In genomic region chr16:21301895-21302291, GRCh38 we compare ENCODE assay signal across 9 cellular contexts. TPM values are rescaled to one million over a fixed set of nuclear protein-coding genes. Genes with fewer than 3 reads are reported as not detected.
DNase-seq lines count a peak whose midpoint lies in the region; TF ChIP-seq lines count a peak whose summit lies in the region.
"Had no signal": no experiment of that assay in that cellular context is flagged by ENCODE, and none has a peak within 500 bp of the region (broad histone marks: within the 10 kb centered on the region; RNA-seq: fewer than 3 reads in every experiment).

No MANE protein-coding gene starts in this region.

- TF ChIP-seq CTCF in suprapubic skin (IDR thresholded peaks at IDR 0.05): no peak

- WGBS in suprapubic skin: under 1% methylated on average over 17 of the region's 17 CpGs

- CTCF ChIA-PET in activated CD4-positive, alpha-beta memory T cell treated with anti-CD3 and anti-CD28 coated beads, Interleukin-2, amount 10 ng/mL, durations not matched to agents 7 days and 5 days (lab: Charles Lee): interaction anchor here (1.2 to 2.7 kb wide), 3 partner anchors 16 to 142 kb away, joined by 3 to 13 read pairs (median 6); partner anchors contain the start of gene LDAF1

- H3K9me3 Mint-ChIP-seq in T-helper 2 cell treated with Interferon-gamma antibody and Interleukin-4, amounts not matched to agents 5 μg/mL and 100 μg/mL, for 36 hours: no peaks in the 10 kb centered on the region
- no peaks in the 10 kb centered on the region for H3K9me3 Mint-ChIP-seq in activated CD4-positive, alpha-beta memory T cell treated with anti-CD3 and anti-CD28 coated beads, Interleukin-2, amount 10 ng/mL, durations not matched to agents 7 days and 5 days
- peaks cover 0 to 2% (median 0%) of the 10 kb centered on the region in 6 donors for H3K9me3 Mint-ChIP-seq in immature natural killer cell

- no peaks in the 10 kb centered on the region for H3K36me3 Mint-ChIP-seq in T-helper 2 cell treated with Interferon-gamma antibody and Interleukin-4, amounts not matched to agents 5 μg/mL and 100 μg/mL, for 36 hours (ENCODE audit: low read depth)
- no peaks in the 10 kb centered on the region for H3K36me3 Mint-ChIP-seq in activated CD4-positive, alpha-beta memory T cell treated with anti-CD3 and anti-CD28 coated beads, Interleukin-2, amount 10 ng/mL, durations not matched to agents 7 days and 5 days (ENCODE audit: low read depth)
- H3K36me3 Mint-ChIP-seq in immature natural killer cell: no peaks in the 10 kb centered on the region

- H3K4me3 Mint-ChIP-seq in T-helper 2 cell treated with Interferon-gamma antibody and Interleukin-4, amounts not matched to agents 5 μg/mL and 100 μg/mL, for 36 hours: peak overlapping the region; percentile 95
- peak overlapping the region; percentile 91 for H3K4me3 Mint-ChIP-seq in activated CD4-positive, alpha-beta memory T cell treated with anti-CD3 and anti-CD28 coated beads, Interleukin-2, amount 10 ng/mL, durations not matched to agents 7 days and 5 days
- H3K4me3 Mint-ChIP-seq in immature natural killer cell: peak overlapping the region; percentile 4 to 70 (median 25)

- TF ChIP-seq POLR2A in suprapubic skin (IDR thresholded peaks at IDR 0.05): no peak

- H3K27me3 Mint-ChIP-seq in T-helper 2 cell treated with Interferon-gamma antibody and Interleukin-4, amounts not matched to agents 5 μg/mL and 100 μg/mL, for 36 hours (ENCODE audit: low read depth): peaks cover 43% of the 10 kb centered on the region
- peaks cover 34% of the 10 kb centered on the region for H3K27me3 Mint-ChIP-seq in activated CD4-positive, alpha-beta memory T cell treated with anti-CD3 and anti-CD28 coated beads, Interleukin-2, amount 10 ng/mL, durations not matched to agents 7 days and 5 days
- peaks cover 3 to 27% (median 5%) of the 10 kb centered on the region in 3 donors for H3K27me3 Mint-ChIP-seq in immature natural killer cell (ENCODE audit: low read depth in 3 of 3)

- H3K27me3 ChIP-seq in suprapubic skin: no peaks in the 10 kb centered on the region

- H3K9me3 ChIP-seq in suprapubic skin: no peaks in the 10 kb centered on the region

- peaks cover 21% of the 10 kb centered on the region for H3K4me1 Mint-ChIP-seq in T-helper 2 cell treated with Interferon-gamma antibody and Interleukin-4, amounts not matched to agents 5 μg/mL and 100 μg/mL, for 36 hours (ENCODE audit: low read depth)
- H3K4me1 Mint-ChIP-seq in activated CD4-positive, alpha-beta memory T cell treated with anti-CD3 and anti-CD28 coated beads, Interleukin-2, amount 10 ng/mL, durations not matched to agents 7 days and 5 days: peaks cover 21% of the 10 kb centered on the region
- peaks cover 19 to 20% of the 10 kb centered on the region in 2 donors for H3K4me1 Mint-ChIP-seq in immature natural killer cell

- TF ChIP-seq EP300 in suprapubic skin (IDR thresholded peaks at IDR 0.05): no peak

- H3K4me3 ChIP-seq in suprapubic skin: peak overlapping the region; percentile 81

- H3K27ac Mint-ChIP-seq in T-helper 2 cell treated with Interferon-gamma antibody and Interleukin-4, amounts not matched to agents 5 μg/mL and 100 μg/mL, for 36 hours: peak overlapping the region; percentile 2
- H3K27ac Mint-ChIP-seq in activated CD4-positive, alpha-beta memory T cell treated with anti-CD3 and anti-CD28 coated beads, Interleukin-2, amount 10 ng/mL, durations not matched to agents 7 days and 5 days: no peak overlapping the region
- no peak overlapping the region for H3K27ac Mint-ChIP-seq in immature natural killer cell

- H3K36me3 ChIP-seq in suprapubic skin: no peaks in the 10 kb centered on the region

- H3K27ac ChIP-seq in suprapubic skin: peak overlapping the region; percentile 97

- no peak for DNase-seq in T-helper 2 cell treated with Interferon-gamma antibody and Interleukin-4, amounts not matched to agents 5 μg/mL and 100 μg/mL, for 36 hours (ENCODE audit: low spot score)
- DNase-seq in T-helper 2 cell (no peak), immature natural killer cell (no peak), suprapubic skin (ENCODE audit: low spot score in 2 of 2) (no peak), dermis blood vessel endothelial cell (no peak), ureter (ENCODE audit: low spot score) (no peak)
- no peak for DNase-seq in activated CD4-positive, alpha-beta memory T cell treated with anti-CD3 and anti-CD28 coated beads, Interleukin-2, amount 10 ng/mL, durations not matched to agents 7 days and 5 days
- DNase-seq in stimulated activated CD4-positive, alpha-beta T cell treated with anti-CD3 and anti-CD28 coated beads, Interleukin-2, amount 100 ng/mL, for 48 hours: no peak

- POLR2A ChIA-PET in activated CD4-positive, alpha-beta memory T cell treated with anti-CD3 and anti-CD28 coated beads, Interleukin-2, amount 10 ng/mL, durations not matched to agents 7 days and 5 days (lab: Charles Lee): interaction anchor here (1.0 kb wide), 1 partner anchor 36 kb away, joined by 3 read pairs; no protein-coding TSS in a partner anchor

- peaks cover 31% of the 10 kb centered on the region for H3K4me1 ChIP-seq in suprapubic skin

RNA-seq across cellular contexts. Expression of gene CRYM, which starts 23.8 kb away (rescaled TPM):
- total RNA-seq in activated CD4-positive, alpha-beta memory T cell treated with anti-CD3 and anti-CD28 coated beads, Interleukin-2, amount 10 ng/mL, durations not matched to agents 7 days and 5 days: not detected
- polyA plus RNA-seq in immature natural killer cell: not detected
- total RNA-seq in suprapubic skin (10 to 100 TPM in 1 of 4 donors, 1 to 10 TPM in 2, under 1 TPM in 1; 0.91 to 13.2 (median 5.5) TPM), dermis blood vessel endothelial cell (not detected in 2 replicates), ureter (11.5 TPM)
- total RNA-seq: T-helper 1 cell treated with Interleukin-12 subunit alpha and Interleukin-12 subunit beta and Interleukin-4 antibody, amounts not matched to agents 30 ng/mL and 1 ng/mL, for 36 hours had no signal

Comparison
In these comparisons a context has a peak if more than half of its experiments do, and no peak if none do; other contexts are left out.
1. H3K4me3 Mint-ChIP-seq: peak in every context shown above with its lines; median percentile 95 in T-helper 2 cell treated with Interferon-gamma antibody and Interleukin-4, amounts not matched to agents 5 μg/mL and 100 μg/mL, for 36 hours; 91 in activated CD4-positive, alpha-beta memory T cell treated with anti-CD3 and anti-CD28 coated beads, Interleukin-2, amount 10 ng/mL, durations not matched to agents 7 days and 5 days; 25 in immature natural killer cell.